1 cellular context compared by ENCODE assay signal in the genomic region with DNA sequence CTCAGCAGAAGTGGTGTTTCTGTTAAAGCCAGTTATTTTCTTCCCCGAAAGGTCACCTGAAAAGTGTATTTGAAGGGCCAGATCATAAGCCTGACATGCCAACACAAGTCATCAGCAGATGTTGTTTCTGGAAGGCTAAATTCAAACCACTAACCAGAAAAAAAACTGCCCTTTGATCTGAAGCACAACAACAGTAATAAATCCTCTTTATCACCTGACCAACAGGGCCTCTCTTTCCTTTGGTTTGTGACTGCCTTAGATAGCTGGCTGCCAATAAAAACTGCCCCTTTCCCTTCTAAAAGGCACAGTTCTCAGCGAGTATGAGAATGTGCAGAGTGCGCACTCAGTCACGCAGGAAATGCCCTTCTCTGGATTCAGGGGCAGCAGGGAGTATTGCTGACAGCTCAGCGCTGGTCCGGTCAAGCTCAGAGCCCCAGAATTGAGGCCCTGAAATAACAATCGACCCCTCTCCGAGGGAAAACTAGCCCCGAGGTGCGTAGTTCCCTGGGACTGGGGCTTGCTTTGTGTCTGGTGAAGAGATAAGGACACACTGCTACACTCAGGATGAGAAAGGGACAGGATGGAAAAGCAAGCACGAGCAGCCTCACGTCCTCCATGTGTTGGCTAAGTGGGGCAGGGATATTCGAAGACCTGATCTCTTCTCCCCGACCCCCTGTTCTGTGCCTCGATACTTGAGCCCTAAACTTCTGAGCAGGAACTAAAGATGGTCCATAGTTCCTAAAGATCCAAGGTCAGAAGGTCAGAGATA.
TF ChIP-seq lines count a peak whose summit lies in the region.

No MANE protein-coding gene starts in this region.

TF ChIP-seq in GM23338, 12 proteins besides CTCF, POLR2A, EP300 and RAD21:
- TF ChIP-seq, protein P1, sequence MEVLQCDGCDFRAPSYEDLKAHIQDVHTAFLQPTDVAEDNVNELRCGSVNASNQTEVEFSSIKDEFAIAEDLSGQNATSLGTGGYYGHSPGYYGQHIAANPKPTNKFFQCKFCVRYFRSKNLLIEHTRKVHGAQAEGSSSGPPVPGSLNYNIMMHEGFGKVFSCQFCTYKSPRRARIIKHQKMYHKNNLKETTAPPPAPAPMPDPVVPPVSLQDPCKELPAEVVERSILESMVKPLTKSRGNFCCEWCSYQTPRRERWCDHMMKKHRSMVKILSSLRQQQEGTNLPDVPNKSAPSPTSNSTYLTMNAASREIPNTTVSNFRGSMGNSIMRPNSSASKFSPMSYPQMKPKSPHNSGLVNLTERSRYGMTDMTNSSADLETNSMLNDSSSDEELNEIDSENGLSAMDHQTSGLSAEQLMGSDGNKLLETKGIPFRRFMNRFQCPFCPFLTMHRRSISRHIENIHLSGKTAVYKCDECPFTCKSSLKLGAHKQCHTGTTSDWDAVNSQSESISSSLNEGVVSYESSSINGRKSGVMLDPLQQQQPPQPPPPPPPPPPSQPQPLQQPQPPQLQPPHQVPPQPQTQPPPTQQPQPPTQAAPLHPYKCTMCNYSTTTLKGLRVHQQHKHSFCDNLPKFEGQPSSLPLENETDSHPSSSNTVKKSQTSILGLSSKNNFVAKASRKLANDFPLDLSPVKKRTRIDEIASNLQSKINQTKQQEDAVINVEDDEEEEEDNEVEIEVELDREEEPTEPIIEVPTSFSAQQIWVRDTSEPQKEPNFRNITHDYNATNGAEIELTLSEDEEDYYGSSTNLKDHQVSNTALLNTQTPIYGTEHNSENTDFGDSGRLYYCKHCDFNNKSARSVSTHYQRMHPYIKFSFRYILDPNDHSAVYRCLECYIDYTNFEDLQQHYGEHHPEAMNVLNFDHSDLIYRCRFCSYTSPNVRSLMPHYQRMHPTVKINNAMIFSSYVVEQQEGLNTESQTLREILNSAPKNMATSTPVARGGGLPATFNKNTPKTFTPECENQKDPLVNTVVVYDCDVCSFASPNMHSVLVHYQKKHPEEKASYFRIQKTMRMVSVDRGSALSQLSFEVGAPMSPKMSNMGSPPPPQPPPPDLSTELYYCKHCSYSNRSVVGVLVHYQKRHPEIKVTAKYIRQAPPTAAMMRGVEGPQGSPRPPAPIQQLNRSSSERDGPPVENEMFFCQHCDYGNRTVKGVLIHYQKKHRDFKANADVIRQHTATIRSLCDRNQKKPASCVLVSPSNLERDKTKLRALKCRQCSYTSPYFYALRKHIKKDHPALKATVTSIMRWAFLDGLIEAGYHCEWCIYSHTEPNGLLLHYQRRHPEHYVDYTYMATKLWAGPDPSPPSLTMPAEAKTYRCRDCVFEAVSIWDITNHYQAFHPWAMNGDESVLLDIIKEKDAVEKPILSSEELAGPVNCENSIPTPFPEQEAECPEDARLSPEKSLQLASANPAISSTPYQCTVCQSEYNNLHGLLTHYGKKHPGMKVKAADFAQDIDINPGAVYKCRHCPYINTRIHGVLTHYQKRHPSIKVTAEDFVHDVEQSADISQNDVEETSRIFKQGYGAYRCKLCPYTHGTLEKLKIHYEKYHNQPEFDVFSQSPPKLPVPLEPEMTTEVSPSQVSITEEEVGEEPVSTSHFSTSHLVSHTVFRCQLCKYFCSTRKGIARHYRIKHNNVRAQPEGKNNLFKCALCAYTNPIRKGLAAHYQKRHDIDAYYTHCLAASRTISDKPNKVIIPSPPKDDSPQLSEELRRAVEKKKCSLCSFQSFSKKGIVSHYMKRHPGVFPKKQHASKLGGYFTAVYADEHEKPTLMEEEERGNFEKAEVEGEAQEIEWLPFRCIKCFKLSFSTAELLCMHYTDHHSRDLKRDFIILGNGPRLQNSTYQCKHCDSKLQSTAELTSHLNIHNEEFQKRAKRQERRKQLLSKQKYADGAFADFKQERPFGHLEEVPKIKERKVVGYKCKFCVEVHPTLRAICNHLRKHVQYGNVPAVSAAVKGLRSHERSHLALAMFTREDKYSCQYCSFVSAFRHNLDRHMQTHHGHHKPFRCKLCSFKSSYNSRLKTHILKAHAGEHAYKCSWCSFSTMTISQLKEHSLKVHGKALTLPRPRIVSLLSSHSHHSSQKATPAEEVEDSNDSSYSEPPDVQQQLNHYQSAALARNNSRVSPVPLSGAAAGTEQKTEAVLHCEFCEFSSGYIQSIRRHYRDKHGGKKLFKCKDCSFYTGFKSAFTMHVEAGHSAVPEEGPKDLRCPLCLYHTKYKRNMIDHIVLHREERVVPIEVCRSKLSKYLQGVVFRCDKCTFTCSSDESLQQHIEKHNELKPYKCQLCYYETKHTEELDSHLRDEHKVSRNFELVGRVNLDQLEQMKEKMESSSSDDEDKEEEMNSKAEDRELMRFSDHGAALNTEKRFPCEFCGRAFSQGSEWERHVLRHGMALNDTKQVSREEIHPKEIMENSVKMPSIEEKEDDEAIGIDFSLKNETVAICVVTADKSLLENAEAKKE (CRISPR knock-in tag; IDR thresholded peaks at IDR 0.05) = no peak
- TF ChIP-seq NANOG (IDR thresholded peaks at IDR 0.05; ENCODE audit: borderline replicate concordance) (no peak), POLR2AphosphoS5 (IDR thresholded peaks at IDR 0.05; ENCODE audit: low read depth) (no peak), ZNF114 (CRISPR knock-in tag; IDR thresholded peaks at IDR 0.05) (no peak), CREB1 (CRISPR knock-in tag; IDR thresholded peaks at IDR 0.05; ENCODE audit: low read depth) (no peak), STAT1 (IDR thresholded peaks at IDR 0.05; ENCODE audit: unreplicated experiment) (no peak), JUNB (IDR thresholded peaks at IDR 0.05; ENCODE audit: unreplicated experiment) (no peak), REST (IDR thresholded peaks at IDR 0.05; ENCODE audit: unreplicated experiment) (no peak), ZNF331 (CRISPR knock-in tag; IDR thresholded peaks at IDR 0.05; ENCODE audit: low read depth) (no peak), EZH2phosphoT487 (IDR thresholded peaks at IDR 0.05; ENCODE audit: unreplicated experiment) (no peak), EZH2 (IDR thresholded peaks at IDR 0.05; ENCODE audit: low read depth, unreplicated experiment) (no peak)
- TF ChIP-seq, protein P2, sequence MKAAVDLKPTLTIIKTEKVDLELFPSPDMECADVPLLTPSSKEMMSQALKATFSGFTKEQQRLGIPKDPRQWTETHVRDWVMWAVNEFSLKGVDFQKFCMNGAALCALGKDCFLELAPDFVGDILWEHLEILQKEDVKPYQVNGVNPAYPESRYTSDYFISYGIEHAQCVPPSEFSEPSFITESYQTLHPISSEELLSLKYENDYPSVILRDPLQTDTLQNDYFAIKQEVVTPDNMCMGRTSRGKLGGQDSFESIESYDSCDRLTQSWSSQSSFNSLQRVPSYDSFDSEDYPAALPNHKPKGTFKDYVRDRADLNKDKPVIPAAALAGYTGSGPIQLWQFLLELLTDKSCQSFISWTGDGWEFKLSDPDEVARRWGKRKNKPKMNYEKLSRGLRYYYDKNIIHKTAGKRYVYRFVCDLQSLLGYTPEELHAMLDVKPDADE (IDR thresholded peaks at IDR 0.05) = no peak
